20 cellular contexts compared by ENCODE assay signal in genomic region chr16:57156351-57156703, GRCh38.
"Had no signal": no experiment of that assay in that cellular context is flagged by ENCODE, and none has a peak within 500 bp of the region (broad histone marks: within the 10 kb centered on the region; RNA-seq: fewer than 3 reads in every experiment).

No MANE protein-coding gene starts in this region.

- H3K4me1 ChIP-seq: right atrium auricular region had no signal

- H3K27ac Mint-ChIP-seq: activated CD4-positive, alpha-beta memory T cell treated with anti-CD3 and anti-CD28 coated beads for 36 hours; activated CD8-positive, alpha-beta memory T cell treated with anti-CD3 and anti-CD28 coated beads, Interleukin-2, amount 10 ng/mL, durations not matched to agents 7 days and 5 days; activated naive CD8-positive, alpha-beta T cell treated with anti-CD3 and anti-CD28 coated beads, Interleukin-2, amount 10 ng/mL, durations not matched to agents 7 days and 5 days; nephron had no signal

- H3K9me3 Mint-ChIP-seq: activated CD4-positive, alpha-beta memory T cell treated with anti-CD3 and anti-CD28 coated beads for 36 hours; activated naive CD8-positive, alpha-beta T cell treated with anti-CD3 and anti-CD28 coated beads, Interleukin-2, amount 10 ng/mL, durations not matched to agents 7 days and 5 days; activated T-cell treated with anti-CD3 and anti-CD28 coated beads, Interleukin-2, amount 50 U/mL, for 24 hours; nephron; T-helper 1 cell treated with Interleukin-12 subunit alpha and Interleukin-12 subunit beta and Interleukin-4 antibody, amounts not matched to agents 30 μg/mL and 1 μg/mL, for 36 hours had no signal

- H3K27me3 ChIP-seq: brain microvascular endothelial cell, left lung, right atrium auricular region had no signal

- H3K9me3 ChIP-seq: left lung, right atrium auricular region had no signal

- ATAC-seq: activated CD4-positive, CD25-positive, alpha-beta regulatory T cell treated with anti-CD3 and anti-CD28 coated beads, Interleukin-2, amount 50 U/mL, for 24 hours; activated CD8-positive, alpha-beta memory T cell treated with anti-CD3 and anti-CD28 coated beads, Interleukin-2, amount 10 ng/mL, durations not matched to agents 7 days and 5 days; left lung; SK-N-SH treated with all-trans-retinoic acid at 6 μM for 48 hours had no signal

- H3K4me3 Mint-ChIP-seq: activated CD4-positive, alpha-beta memory T cell treated with anti-CD3 and anti-CD28 coated beads for 36 hours; activated CD8-positive, alpha-beta memory T cell treated with anti-CD3 and anti-CD28 coated beads, Interleukin-2, amount 10 ng/mL, durations not matched to agents 7 days and 5 days; activated naive CD8-positive, alpha-beta T cell treated with anti-CD3 and anti-CD28 coated beads, Interleukin-2, amount 10 ng/mL, durations not matched to agents 7 days and 5 days; activated T-cell treated with anti-CD3 and anti-CD28 coated beads, Interleukin-2, amount 50 U/mL, for 24 hours; nephron; T-helper 1 cell treated with Interleukin-12 subunit alpha and Interleukin-12 subunit beta and Interleukin-4 antibody, amounts not matched to agents 30 μg/mL and 1 μg/mL, for 36 hours had no signal

- H3K27me3 Mint-ChIP-seq: activated CD4-positive, alpha-beta memory T cell treated with anti-CD3 and anti-CD28 coated beads for 36 hours; activated CD8-positive, alpha-beta memory T cell treated with anti-CD3 and anti-CD28 coated beads, Interleukin-2, amount 10 ng/mL, durations not matched to agents 7 days and 5 days; activated naive CD8-positive, alpha-beta T cell treated with anti-CD3 and anti-CD28 coated beads, Interleukin-2, amount 10 ng/mL, durations not matched to agents 7 days and 5 days; activated T-cell treated with anti-CD3 and anti-CD28 coated beads, Interleukin-2, amount 50 U/mL, for 24 hours; progenitor cell of endocrine pancreas had no signal

- H3K27ac ChIP-seq: brain microvascular endothelial cell, right atrium auricular region, skin epidermis had no signal

- H3K4me3 ChIP-seq: left lung, right atrium auricular region, skin epidermis had no signal

- DNase-seq: activated CD4-positive, alpha-beta memory T cell treated with anti-CD3 and anti-CD28 coated beads for 36 hours; activated CD8-positive, alpha-beta memory T cell treated with anti-CD3 and anti-CD28 coated beads, Interleukin-2, amount 10 ng/mL, durations not matched to agents 7 days and 5 days; activated effector memory CD4-positive, alpha-beta T cell treated with anti-CD3 and anti-CD28 coated beads, Interleukin-2, amount 50 U/mL, for 16 hours; activated naive CD8-positive, alpha-beta T cell treated with anti-CD3 and anti-CD28 coated beads, Interleukin-2, amount 10 ng/mL, durations not matched to agents 7 days and 5 days; activated T-cell treated with anti-CD3 and anti-CD28 coated beads, Interleukin-2, amount 50 U/mL, for 24 hours; anterior cingulate cortex; brain microvascular endothelial cell; effector CD8-positive, alpha-beta T cell; head of caudate nucleus; left lung; SHP77; stimulated activated CD4-positive, alpha-beta T cell treated with anti-CD3 and anti-CD28 coated beads, Interleukin-4, amount 100 ng/mL, for 24 hours; trophoblast cell had no signal
